In genomic region chr3:45841380-45841700, GRCh38 we compare ENCODE assay signal across 8 cellular contexts. TPM values are rescaled to one million over a fixed set of nuclear protein-coding genes. Genes with fewer than 3 reads are reported as not detected.
DNase-seq lines count a peak whose midpoint lies in the region; ATAC-seq and TF ChIP-seq lines count a peak whose summit lies in the region.

No MANE protein-coding gene starts in this region.

- peak overlapping the region; percentile 68 for H3K4me3 ChIP-seq in A673 (ENCODE audit: low read depth, low read length, poor library complexity, severe bottlenecking)
- H3K4me3 ChIP-seq in NB4 (ENCODE audit: low read depth, low read length) = peak overlapping the region; percentile 84
- peak overlapping the region; percentile 78 to 91 for H3K4me3 ChIP-seq in stomach smooth muscle (ENCODE audit: low read length in 2 of 2)

- H3K9me3 ChIP-seq in A673 (ENCODE audit: low read depth, low read length, poor library complexity, severe bottlenecking) (no peaks in the 10 kb centered on the region), stomach smooth muscle (ENCODE audit: control insufficient read depth in 2 of 2, low read length in 2 of 2) (no peaks in the 10 kb centered on the region)

- TF ChIP-seq POLR2A in NB4 (IDR thresholded peaks at IDR 0.05; ENCODE audit: extremely low read depth, insufficient read length) = no peak

- peak overlapping the region in 4 of 5 experiments; percentile 58 to 92 (median 84) for H3K27ac Mint-ChIP-seq in brain

- no peaks in the 10 kb centered on the region for H3K36me3 ChIP-seq in A673 (ENCODE audit: insufficient read depth, low read length, poor library complexity, severe bottlenecking)
- H3K36me3 ChIP-seq in stomach smooth muscle (ENCODE audit: control insufficient read depth in 2 of 2, insufficient read depth in 2 of 2, low read length in 2 of 2) = peaks cover 2 to 5% of the 10 kb centered on the region in 2 donors

- H3K9ac ChIP-seq in stomach smooth muscle (ENCODE audit: low read length in 2 of 2) = peak overlapping the region; percentile 71 to 79

- H3K36me3 Mint-ChIP-seq in brain = peaks cover 5% of the 10 kb centered on the region

- CTCF ChIA-PET in A673 (lab: Charles Lee) = interaction anchor here (0.5 kb wide), 1 partner anchor 631 kb away, joined by 9 read pairs; no protein-coding TSS in a partner anchor

- ATAC-seq in GM19351 (IDR thresholded peaks at IDR 0.05; ENCODE audit: unreplicated experiment) = peak; percentile 14

- POLR2A ChIA-PET in A673 (lab: Charles Lee; ENCODE audit: low non-redundant PET) = no interaction called here

- DNase-seq in A673 (ENCODE audit: low spot score) (no peak), NB4 (ENCODE audit: low read depth) (peak; percentile 71), kidney tubule cell (ENCODE audit: low spot score) (peak; percentile 37), GM19238 (ENCODE audit: insufficient read length, low spot score) (no peak), DMS153 (lab: John Stamatoyannopoulos, UW) (no peak)

- BruUV-seq in A673 (replicated peaks; lab: Mats Ljungman, UMichigan) = no TSS peak

- H3K27me3 ChIP-seq in A673 (replicated peaks; ENCODE audit: insufficient read depth, low read depth, low read length, poor library complexity) (no peaks in the 10 kb centered on the region), stomach smooth muscle (ENCODE audit: control insufficient read depth in 1 of 2, insufficient read depth in 2 of 2, low read length in 2 of 2) (no peaks in the 10 kb centered on the region)

- no peaks in the 10 kb centered on the region for H3K4me1 ChIP-seq in A673 (ENCODE audit: insufficient read depth, low read length, poor library complexity, severe bottlenecking)
- H3K4me1 ChIP-seq in stomach smooth muscle (ENCODE audit: control insufficient read depth, insufficient read depth, low read length) = peaks cover 6% of the 10 kb centered on the region

- H3K9me3 Mint-ChIP-seq in brain = no peaks in the 10 kb centered on the region

- peaks cover 22% of the 10 kb centered on the region for H3K27me3 Mint-ChIP-seq in brain

- peaks cover 21% of the 10 kb centered on the region for H3K4me1 Mint-ChIP-seq in brain

- TF ChIP-seq CTCF in A673 (conservative IDR thresholded peaks at IDR 0.05; ENCODE audit: low read depth, low read length) (no peak), NB4 (IDR thresholded peaks at IDR 0.05; ENCODE audit: low read depth, low read length) (no peak), brain (conservative IDR thresholded peaks at IDR 0.05) (no peak)

- intact Hi-C loops in A673 (cut with micrococcal nuclease; ENCODE audit: unreplicated experiment) = loop anchor here (5.0 kb wide), 1 partner anchor 804 kb away; no protein-coding TSS in a partner anchor

- H3K27ac ChIP-seq in A673 (ENCODE audit: low read depth, low read length, poor library complexity, severe bottlenecking) = peak overlapping the region; percentile 37
- peak overlapping the region; percentile 41 for H3K27ac ChIP-seq in stomach smooth muscle (ENCODE audit: low read length)

- peak overlapping the region; percentile 91 to 97 (median 94) for H3K4me3 Mint-ChIP-seq in brain

RNA-seq across cellular contexts. Expression of gene LZTFL1, which starts 0.6 kb away (rescaled TPM):
- 9.5 and 10.6 TPM in 2 replicates for total RNA-seq in A673 (2021)
- polyA plus RNA-seq in brain (ENCODE audit: insufficient read depth, low read depth, low replicate concordance) = 8.5 TPM

RNA-seq across cellular contexts. Expression of gene CCR9, which starts 45.0 kb away (rescaled TPM):
- total RNA-seq in A673 (2021) = not detected in 2 replicates
- polyA plus RNA-seq in brain (ENCODE audit: insufficient read depth, low read depth, low replicate concordance) = 0.25 TPM

RNA-seq across cellular contexts. Expression of gene SLC6A20, which starts 45.0 kb away (rescaled TPM):
- total RNA-seq in A673 (2021) = not detected in 2 replicates
- polyA plus RNA-seq in brain (ENCODE audit: insufficient read depth, low read depth, low replicate concordance) = 1.5 TPM

Comparison
In these comparisons a context has a peak if more than half of its experiments do, and no peak if none do; other contexts are left out.
1. DNase-seq: peak in NB4 (single experiment) and kidney tubule cell (single experiment); none in A673 (single experiment), GM19238 (single experiment) and DMS153 (single experiment).
2. Peak in every context shown above with its lines, with median percentiles within 50 percentile points of each other: H3K4me3 ChIP-seq.